Comparison of ENCODE assay signal across 11 cellular contexts in the genomic region with DNA sequence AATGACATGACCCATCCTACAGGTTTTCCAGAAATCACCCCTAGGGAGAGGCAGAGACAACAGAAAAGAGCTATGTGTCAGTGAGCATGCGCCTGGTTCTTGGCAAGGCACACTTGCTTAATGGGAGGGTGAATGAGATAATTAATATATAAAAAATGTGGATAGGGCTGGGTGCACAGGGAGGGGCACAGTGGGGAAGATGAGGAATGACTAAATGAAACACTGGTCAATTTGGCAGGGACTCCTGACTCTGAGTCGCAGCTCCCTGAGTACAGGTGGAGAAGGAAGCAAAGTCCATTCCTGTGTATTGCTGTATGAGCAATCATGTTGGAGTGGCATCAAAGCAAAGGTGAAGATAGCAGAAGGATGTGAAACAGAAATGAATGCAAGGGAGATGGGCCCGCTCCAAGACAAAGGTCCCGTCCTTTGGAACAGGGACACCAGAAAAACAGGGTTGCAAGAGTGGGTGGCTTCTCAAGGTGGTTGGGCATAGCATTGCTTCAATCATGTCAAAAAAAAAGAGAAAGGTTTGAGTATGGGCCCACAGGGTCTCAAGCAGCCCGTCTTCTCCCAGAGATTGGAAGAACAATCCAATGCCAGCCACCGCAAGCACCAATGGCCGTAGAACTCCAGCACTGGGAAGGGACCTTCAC.
A peak's percentile ranks its signal among the peaks of the same experiment; 100 is the strongest.
DNase-seq lines count a peak whose midpoint lies in the region; ATAC-seq and TF ChIP-seq lines count a peak whose summit lies in the region.
"Had no signal": no experiment of that assay in that cellular context is flagged by ENCODE, and none has a peak within 500 bp of the region (broad histone marks: within the 10 kb centered on the region; RNA-seq: fewer than 3 reads in every experiment).

No MANE protein-coding gene starts in this region.

- no peak overlapping the region for H3K27ac ChIP-seq in Karpas-422 (ENCODE audit: low read length)
- H3K27ac ChIP-seq: VCaP had no signal

- no peaks in the 10 kb centered on the region for H3K9me2 ChIP-seq in Karpas-422 (replicated peaks; ENCODE audit: insufficient read depth, low read length)

- H2AFZ ChIP-seq in Karpas-422 (ENCODE audit: low read length) = peak overlapping the region; percentile 91

- H3K4me2 ChIP-seq in Karpas-422 (ENCODE audit: low read depth, low read length, poor library complexity, severe bottlenecking) = peak overlapping the region; percentile 61

- H3K79me2 ChIP-seq in Karpas-422 (ENCODE audit: low read length) = no peaks in the 10 kb centered on the region

- H3K36me3 ChIP-seq in Karpas-422 (ENCODE audit: insufficient read depth, low read length) = no peaks in the 10 kb centered on the region

- no peak for TF ChIP-seq CTCF in AG09309 (IDR thresholded peaks at IDR 0.05; ENCODE audit: control insufficient read depth, insufficient read depth, low read depth, low read length, missing control alignments)

- no peaks in the 10 kb centered on the region for H3K27me3 ChIP-seq in Karpas-422 (ENCODE audit: low read length)

- ATAC-seq in HG03342 (IDR thresholded peaks at IDR 0.05; ENCODE audit: unreplicated experiment) (no peak), GM21390 (IDR thresholded peaks at IDR 0.05; ENCODE audit: unreplicated experiment) (no peak)

- H3K4me1 ChIP-seq in Karpas-422 (ENCODE audit: low read length) = peaks cover 46% of the 10 kb centered on the region

- peak overlapping the region; percentile 61 for H3K9ac ChIP-seq in Karpas-422 (ENCODE audit: low read length)

- peak overlapping the region; percentile 44 for H3K4me3 ChIP-seq in AG09309 (ENCODE audit: control insufficient read depth, low read depth, low read length)
- peak overlapping the region; percentile 52 for H3K4me3 ChIP-seq in Karpas-422 (ENCODE audit: low read length)

- DNase-seq in AG09309 (ENCODE audit: low read depth) (no peak), Karpas-422 (no peak), cerebellum (ENCODE audit: low spot score) (peak; percentile 29), mucosa of gallbladder (ENCODE audit: low spot score) (peak; percentile 69), NCI-H1930 (lab: John Stamatoyannopoulos, UW) (no peak), NCI-H2107 (lab: John Stamatoyannopoulos, UW) (no peak)
- DNase-seq: AML-193, GF-D8 had no signal

- no peaks in the 10 kb centered on the region for H3K9me3 ChIP-seq in Karpas-422 (ENCODE audit: low read length)

- H4K20me1 ChIP-seq in Karpas-422 (ENCODE audit: insufficient read depth, low read depth, low read length) = no peaks in the 10 kb centered on the region

Comparison
In these comparisons a context has a peak if more than half of its experiments do, and no peak if none do; other contexts are left out.
1. DNase-seq: peak in cerebellum (single experiment) and mucosa of gallbladder (single experiment); none in AG09309 (single experiment), Karpas-422 (single experiment), NCI-H1930 (0 of 2) and NCI-H2107 (single experiment).